In the genomic region with DNA sequence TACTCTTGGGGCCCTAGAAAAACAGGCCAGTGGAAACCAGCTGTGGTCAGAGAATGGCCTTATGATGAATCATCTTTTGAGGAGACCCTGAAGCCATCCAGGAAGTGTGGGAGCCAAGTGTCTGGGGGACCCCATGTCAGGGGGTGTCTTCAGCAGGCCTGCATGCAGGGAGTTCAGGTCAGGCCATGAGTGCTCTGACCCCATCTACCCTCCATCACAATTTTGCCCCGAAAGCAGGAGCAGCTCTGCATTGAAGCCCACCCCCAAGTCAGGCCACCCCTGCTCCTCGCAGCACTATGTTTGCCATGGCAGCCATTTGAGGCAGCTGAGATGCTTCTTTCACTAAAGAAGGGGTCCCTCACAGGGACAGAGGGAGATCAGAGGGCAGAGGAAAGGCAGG, we compare ENCODE assay signal across 29 cellular contexts. TPM values are rescaled to one million over a fixed set of nuclear protein-coding genes. Genes with fewer than 3 reads are reported as not detected.
"Had no signal": no experiment of that assay in that cellular context is flagged by ENCODE, and none has a peak within 500 bp of the region (broad histone marks: within the 10 kb centered on the region; RNA-seq: fewer than 3 reads in every experiment).

No MANE protein-coding gene starts in this region.

- H3K36me3 ChIP-seq: neural progenitor cell, neutrophil, ovary, right lobe of liver, sigmoid colon, stomach, thoracic aorta, thyroid gland, tibial nerve, upper lobe of left lung, vagina had no signal

- H3K27me3 ChIP-seq: ovary, right lobe of liver, sigmoid colon, thyroid gland, tibial nerve, upper lobe of left lung, vagina had no signal

- H3K4me2 ChIP-seq: neural progenitor cell had no signal

- H3K36me3 Mint-ChIP-seq: natural killer cell; neural progenitor cell; stimulated activated effector memory CD8-positive, alpha-beta T cell treated with anti-CD3 and anti-CD28 coated beads, Interleukin-12 subunit alpha, Interleukin-12 subunit beta, amount 100 ng/mL, for 72 hours; stimulated activated naive B cell treated with anti-CD40 and anti-IgM and Interleukin-4, amounts not matched to agents 10 μg/mL and 1 μg/mL and 100 μg/mL, for 72 hours had no signal

- DNase-seq: natural killer cell; nucleus accumbens; ovary; posterior cingulate gyrus; psoas muscle; right cardiac atrium; right lobe of liver; sigmoid colon; small intestine; stimulated activated CD4-positive, alpha-beta T cell treated with anti-CD3 and anti-CD28 coated beads, Interleukin-15, amount 100 ng/mL, for 24 hours; stimulated activated CD4-positive, alpha-beta T cell treated with anti-CD3 and anti-CD28 coated beads, Interleukin-2, amount 100 ng/mL, for 24 hours; stimulated activated CD4-positive, alpha-beta T cell treated with anti-CD3 and anti-CD28 coated beads, Interleukin-2, amount 100 ng/mL, for 48 hours; stimulated activated CD4-positive, alpha-beta T cell treated with anti-CD3 and anti-CD28 coated beads, Interleukin-4, amount 100 ng/mL, for 24 hours; stimulated activated naive B cell treated with anti-CD40 and anti-IgM and Interleukin-4, amounts not matched to agents 10 μg/mL and 1 μg/mL and 100 μg/mL, for 72 hours; stimulated activated naive CD4-positive, alpha-beta T cell treated with Interleukin-2 at 50 U/mL for 16 hours; stomach; thyroid gland; trophoblast cell; upper lobe of left lung had no signal

- H2AFZ ChIP-seq: neural progenitor cell, parathyroid adenoma had no signal

- H3K9me3 ChIP-seq: psoas muscle, right lobe of liver, thoracic aorta, thyroid gland, vagina had no signal

- H3K4me3 ChIP-seq: neural progenitor cell, ovary, psoas muscle, right lobe of liver, sigmoid colon, stomach, thoracic aorta, thyroid gland, tibial nerve, upper lobe of left lung, vagina had no signal

- ATAC-seq: natural killer cell; psoas muscle; right cardiac atrium; right lobe of liver; stimulated activated effector memory CD8-positive, alpha-beta T cell treated with anti-CD3 and anti-CD28 coated beads, Interleukin-12 subunit alpha, Interleukin-12 subunit beta, amount 100 ng/mL, for 72 hours; stimulated activated naive B cell treated with anti-CD40 and anti-IgM and Interleukin-4, amounts not matched to agents 10 μg/mL and 1 μg/mL and 100 μg/mL, for 72 hours had no signal

- H3K27ac ChIP-seq: neural progenitor cell, neutrophil, ovary, parathyroid adenoma, psoas muscle, right lobe of liver, sigmoid colon, stomach, thoracic aorta, tibial nerve, upper lobe of left lung, vagina had no signal

- H3K9me3 Mint-ChIP-seq: natural killer cell; stimulated activated effector memory CD8-positive, alpha-beta T cell treated with anti-CD3 and anti-CD28 coated beads, Interleukin-12 subunit alpha, Interleukin-12 subunit beta, amount 100 ng/mL, for 72 hours had no signal

- H3K4me1 Mint-ChIP-seq: natural killer cell; nephron; neural progenitor cell; stimulated activated effector memory CD8-positive, alpha-beta T cell treated with anti-CD3 and anti-CD28 coated beads, Interleukin-12 subunit alpha, Interleukin-12 subunit beta, amount 100 ng/mL, for 72 hours; stimulated activated naive B cell treated with anti-CD40 and anti-IgM and Interleukin-4, amounts not matched to agents 10 μg/mL and 1 μg/mL and 100 μg/mL, for 72 hours had no signal

- H3K27ac Mint-ChIP-seq: natural killer cell; nephron; neural progenitor cell; progenitor cell of endocrine pancreas; stimulated activated effector memory CD8-positive, alpha-beta T cell treated with anti-CD3 and anti-CD28 coated beads, Interleukin-12 subunit alpha, Interleukin-12 subunit beta, amount 100 ng/mL, for 72 hours; stimulated activated naive B cell treated with anti-CD40 and anti-IgM and Interleukin-4, amounts not matched to agents 10 μg/mL and 1 μg/mL and 100 μg/mL, for 72 hours; stimulated activated naive CD8-positive, alpha-beta T cell treated with anti-CD3 and anti-CD28 coated beads, Interleukin-15, Interleukin-2, amounts not matched to agents 100 ng/mL and 50 ng/mL, for 24 hours had no signal

- H3K4me1 ChIP-seq: neural progenitor cell, parathyroid adenoma, psoas muscle, right lobe of liver, sigmoid colon, stomach, tibial nerve, upper lobe of left lung, vagina had no signal

- H3K4me3 Mint-ChIP-seq: natural killer cell; nephron; neural progenitor cell; stimulated activated effector memory CD8-positive, alpha-beta T cell treated with anti-CD3 and anti-CD28 coated beads, Interleukin-12 subunit alpha, Interleukin-12 subunit beta, amount 100 ng/mL, for 72 hours; stimulated activated naive B cell treated with anti-CD40 and anti-IgM and Interleukin-4, amounts not matched to agents 10 μg/mL and 1 μg/mL and 100 μg/mL, for 72 hours; stimulated activated naive CD8-positive, alpha-beta T cell treated with anti-CD3 and anti-CD28 coated beads, Interleukin-15, Interleukin-2, amounts not matched to agents 100 ng/mL and 50 ng/mL, for 24 hours had no signal

- H3K9ac ChIP-seq: neural progenitor cell, parathyroid adenoma had no signal

RNA-seq across cellular contexts. Expression of a gene that starts 41.3 kb away (rescaled TPM):
- total RNA-seq: natural killer cell had no signal
